8 cellular contexts compared by ENCODE assay signal in the genomic region with DNA sequence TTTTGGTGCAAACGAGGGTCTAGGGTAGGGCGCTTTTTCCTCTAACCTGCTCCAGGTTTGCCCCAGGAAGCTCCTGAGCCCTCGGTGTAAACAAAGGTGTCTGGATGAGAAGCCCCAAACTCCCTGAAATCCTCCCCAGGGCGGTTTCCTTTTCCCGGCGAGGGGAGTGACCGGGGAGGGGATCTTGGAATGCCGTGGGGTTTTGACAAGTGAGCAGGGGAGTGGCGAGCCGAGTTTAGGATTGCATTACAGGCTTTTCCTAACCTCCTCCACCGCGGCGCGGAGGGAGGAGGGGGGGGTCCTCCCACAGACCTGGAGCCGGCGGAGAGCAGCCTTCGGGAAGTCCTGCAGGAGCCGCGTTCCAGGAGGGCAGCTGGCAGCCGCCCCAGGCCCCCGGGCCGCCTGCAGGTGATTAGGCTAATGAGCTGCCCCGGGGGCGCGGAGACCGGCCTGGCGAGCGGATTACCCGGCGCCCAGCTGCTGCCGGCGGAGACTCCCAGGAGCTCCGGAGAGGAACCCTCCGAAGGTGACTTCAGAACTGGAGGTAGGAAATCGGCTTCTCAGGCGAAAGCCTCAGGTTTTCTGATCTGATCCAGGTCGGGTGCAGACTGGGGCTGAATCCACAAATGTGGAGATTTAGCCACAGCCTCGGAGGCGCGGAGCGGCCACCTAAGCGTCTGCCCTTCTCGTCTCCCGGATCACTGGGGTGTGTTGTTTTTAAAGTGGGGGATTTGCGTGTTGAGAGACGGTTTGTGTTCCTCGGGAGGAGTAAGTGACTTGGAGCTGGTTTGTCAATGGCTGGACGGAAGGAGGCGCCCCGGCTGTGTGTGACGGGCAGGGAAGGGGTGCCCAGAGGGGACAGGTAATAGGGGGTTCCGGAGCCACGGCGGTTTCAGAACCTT.
DNase-seq lines count a peak whose midpoint lies in the region; ATAC-seq and TF ChIP-seq lines count a peak whose summit lies in the region.

No MANE protein-coding gene starts in this region.

- H3K4me3 Mint-ChIP-seq in CD4-positive, alpha-beta T cell: peak overlapping the region; percentile 90

- H3K36me3 Mint-ChIP-seq in CD4-positive, alpha-beta T cell (ENCODE audit: low read depth): peaks cover 22% of the 10 kb centered on the region

- WGBS in right cardiac atrium: 4% methylated on average over 54 of the region's 54 CpGs

- peak; percentile 17 for TF ChIP-seq CTCF in CD4-positive, alpha-beta T cell (IDR thresholded peaks at IDR 0.05)

- peak; percentile 72 for ATAC-seq in CD4-positive, alpha-beta T cell (ENCODE audit: poor library complexity)
- ATAC-seq in right cardiac atrium: peak; percentile 80 to 81
- no peak for ATAC-seq in HG03159 (IDR thresholded peaks at IDR 0.05; ENCODE audit: unreplicated experiment)
- no peak for ATAC-seq in GM18873 (IDR thresholded peaks at IDR 0.05; ENCODE audit: low FRiP score, unreplicated experiment)

- no peak overlapping the region for H3K27ac ChIP-seq in CD4-positive, alpha-beta T cell (ENCODE audit: low read depth, low read length)
- peak overlapping the region; percentile 55 for H3K27ac ChIP-seq in right cardiac atrium (ENCODE audit: low read length)

- H3K9me3 ChIP-seq in CD4-positive, alpha-beta T cell (ENCODE audit: control insufficient read depth, low read length): peaks cover 14% of the 10 kb centered on the region
- H3K9me3 ChIP-seq in right cardiac atrium (ENCODE audit: control insufficient read depth, low read length): peaks cover 2% of the 10 kb centered on the region

- intact Hi-C loops in CD4-positive, alpha-beta T cell (cut with DNase I, micrococcal nuclease): loop anchor here (1.0 to 10.0 kb wide), 2 partner anchors 220 to 221 kb away; no protein-coding TSS in a partner anchor
- intact Hi-C loops in right cardiac atrium (cut with DNase I): no loop called here

- DNase-seq in CD4-positive, alpha-beta T cell: peak in 5 of 10 experiments; percentile 15 to 44 (median 33)
- DNase-seq in NCI-H345 treated with DMSO at 0.1 percent for 48 hours (lab: John Stamatoyannopoulos, UW; ENCODE audit: unreplicated experiment) (peak; percentile 27), anterior cingulate cortex (lab: John Stamatoyannopoulos, UW) (peak in 54 of 58 donors; percentile 16 to 68 (median 46)), right cardiac atrium (peak; percentile 55 to 75 (median 74)), pons (ENCODE audit: low spot score) (peak; percentile 74), NCI-H1436 (lab: John Stamatoyannopoulos, UW) (no peak)

- H3K4me1 Mint-ChIP-seq in CD4-positive, alpha-beta T cell (ENCODE audit: low read depth): peaks cover 29% of the 10 kb centered on the region

- POLR2A ChIA-PET in CD4-positive, alpha-beta T cell (lab: Charles Lee): interaction anchor here (0.6 to 3.1 kb wide), 9 partner anchors 9 to 318 kb away, joined by 3 to 48 read pairs (median 4); no protein-coding TSS in a partner anchor

- peaks cover 23% of the 10 kb centered on the region for H3K27me3 Mint-ChIP-seq in CD4-positive, alpha-beta T cell

- H3K27me3 ChIP-seq in CD4-positive, alpha-beta T cell (ENCODE audit: control insufficient read depth, insufficient read depth, low read length): peaks cover 24% of the 10 kb centered on the region
- H3K27me3 ChIP-seq in right cardiac atrium (ENCODE audit: control insufficient read depth, insufficient read depth): no peaks in the 10 kb centered on the region

- H3K4me3 ChIP-seq in right cardiac atrium (ENCODE audit: low read length): peak overlapping the region; percentile 65

- peak overlapping the region; percentile 81 for H3K27ac Mint-ChIP-seq in CD4-positive, alpha-beta T cell

- no peaks in the 10 kb centered on the region for H3K4me1 ChIP-seq in right cardiac atrium (ENCODE audit: control insufficient read depth, insufficient read depth, low read length)

- peaks cover 5% of the 10 kb centered on the region for H3K9me3 Mint-ChIP-seq in CD4-positive, alpha-beta T cell

- CTCF ChIA-PET in CD4-positive, alpha-beta T cell (lab: Charles Lee): interaction anchor here (0.9 to 1.2 kb wide), 3 partner anchors 12 to 222 kb away, joined by 3 read pairs; no protein-coding TSS in a partner anchor

Comparison
In these comparisons a context has a peak if more than half of its experiments do, and no peak if none do; other contexts are left out.
1. ATAC-seq: peak in CD4-positive, alpha-beta T cell (single experiment) and right cardiac atrium (2 of 2); none in HG03159 (single experiment) and GM18873 (single experiment).
2. intact Hi-C loops: an anchor here in CD4-positive, alpha-beta T cell (1.0 to 10.0 kb wide); none called in right cardiac atrium.